10 cellular contexts compared by ENCODE assay signal in the genomic region with DNA sequence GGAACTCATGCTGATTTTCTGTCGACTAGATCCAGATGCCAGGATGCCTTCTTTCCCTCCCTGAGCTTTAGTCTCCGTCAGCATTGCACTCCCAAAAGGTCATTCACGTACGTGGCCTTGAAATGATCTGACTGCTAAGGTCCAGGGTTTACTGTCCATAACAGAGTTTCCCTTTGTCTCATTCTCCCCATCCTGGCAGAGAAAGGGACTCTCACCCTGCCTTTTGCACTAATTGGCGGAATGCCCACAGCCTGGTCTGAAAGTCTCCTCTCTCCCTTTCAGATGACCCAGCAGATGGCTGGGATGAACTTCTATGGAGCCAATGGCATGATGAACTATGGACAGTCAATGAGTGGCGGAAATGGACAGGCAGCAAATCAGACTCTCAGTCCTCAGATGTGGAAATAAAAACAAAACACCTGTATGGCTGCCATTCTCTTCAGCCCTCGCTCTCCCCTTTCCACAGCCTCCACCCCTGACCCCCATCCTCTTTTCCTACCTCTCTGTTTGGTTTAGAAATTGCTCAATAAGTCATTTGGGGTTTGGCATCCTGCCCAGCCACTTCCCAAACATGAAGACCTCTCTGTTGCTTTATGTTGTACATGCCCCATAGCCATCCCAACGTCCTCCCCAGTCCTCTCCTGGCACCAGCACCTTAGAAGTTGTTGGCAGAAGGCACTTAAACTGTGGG. TPM values are rescaled to one million over a fixed set of nuclear protein-coding genes. Genes with fewer than 3 reads are reported as not detected.
DNase-seq lines count a peak whose midpoint lies in the region; ATAC-seq and TF ChIP-seq lines count a peak whose summit lies in the region.
"Had no signal": no experiment of that assay in that cellular context is flagged by ENCODE, and none has a peak within 500 bp of the region (broad histone marks: within the 10 kb centered on the region; RNA-seq: fewer than 3 reads in every experiment).

No MANE protein-coding gene starts in this region.

- H3K4me1 Mint-ChIP-seq in IgD-negative memory B cell = peaks cover 14 to 43% (median 16%) of the 10 kb centered on the region in 3 donors
- H3K4me1 Mint-ChIP-seq in activated T-helper 17 cell treated with anti-CD3 and anti-CD28 coated beads, Interleukin-2, amount 50 U/mL, for 72 hours = peaks cover 14% of the 10 kb centered on the region

- ATAC-seq in activated T-helper 17 cell treated with anti-CD3 and anti-CD28 coated beads, Interleukin-2, amount 50 U/mL, for 72 hours (replicated peaks) = no peak
- peak; percentile 85 to 90 (median 88) for ATAC-seq in right lobe of liver
- no peak for ATAC-seq in HG02885 (IDR thresholded peaks at IDR 0.05; ENCODE audit: poor library complexity, unreplicated experiment)
- no peak for ATAC-seq in HG03571 (IDR thresholded peaks at IDR 0.05; ENCODE audit: unreplicated experiment)
- no peak for ATAC-seq in GM18909 (IDR thresholded peaks at IDR 0.05; ENCODE audit: poor library complexity, unreplicated experiment)

- peak overlapping the region in 1 of 4 donors; percentile 4 for H3K4me3 Mint-ChIP-seq in IgD-negative memory B cell
- no peak overlapping the region for H3K4me3 Mint-ChIP-seq in activated T-helper 17 cell treated with anti-CD3 and anti-CD28 coated beads, Interleukin-2, amount 50 U/mL, for 72 hours

- H3K36me3 ChIP-seq in BLaER1 (peaks cover 78% of the 10 kb centered on the region), right lobe of liver (peaks cover 0 to 21% (median 8%) of the 10 kb centered on the region in 4 donors)

- H3K9me3 Mint-ChIP-seq in IgD-negative memory B cell = no peaks in the 10 kb centered on the region
- no peaks in the 10 kb centered on the region for H3K9me3 Mint-ChIP-seq in activated T-helper 17 cell treated with anti-CD3 and anti-CD28 coated beads, Interleukin-2, amount 50 U/mL, for 72 hours

- no peaks in the 10 kb centered on the region for H3K27me3 Mint-ChIP-seq in IgD-negative memory B cell
- no peaks in the 10 kb centered on the region for H3K27me3 Mint-ChIP-seq in activated T-helper 17 cell treated with anti-CD3 and anti-CD28 coated beads, Interleukin-2, amount 50 U/mL, for 72 hours

- no peak for TF ChIP-seq CTCF in right lobe of liver (IDR thresholded peaks at IDR 0.05)

- intact Hi-C loops in right lobe of liver (cut with DNase I) = no loop called here

- H3K9me3 ChIP-seq in BLaER1 (peaks cover 4% of the 10 kb centered on the region; the same call in 1 of the 2 replicates), right lobe of liver (no peaks in the 10 kb centered on the region)
- H3K9me3 ChIP-seq: heart left ventricle had no signal

- peak overlapping the region; percentile 50 for H3K4me2 ChIP-seq in BLaER1

- no peak overlapping the region for H3K27ac ChIP-seq in BLaER1
- H3K27ac ChIP-seq in right lobe of liver = peak overlapping the region; percentile 42 to 68 (median 46)
- H3K27ac ChIP-seq: SJSA1 had no signal

- no peaks in the 10 kb centered on the region for H3K27me3 ChIP-seq in BLaER1
- no peaks in the 10 kb centered on the region for H3K27me3 ChIP-seq in right lobe of liver
- H3K27me3 ChIP-seq: heart left ventricle, SJSA1 had no signal

- peaks cover 21% of the 10 kb centered on the region for H3K36me3 Mint-ChIP-seq in IgD-negative memory B cell
- peaks cover 97% of the 10 kb centered on the region for H3K36me3 Mint-ChIP-seq in activated T-helper 17 cell treated with anti-CD3 and anti-CD28 coated beads, Interleukin-2, amount 50 U/mL, for 72 hours (ENCODE audit: low read depth)

- 21% methylated on average over 8 of the region's 8 CpGs for WGBS in right lobe of liver (ENCODE audit: insufficient coverage, low coverage, low lambda C conversion rate, missing lambda C conversion rate)

- H3K4me3 ChIP-seq in BLaER1 = no peak overlapping the region
- H3K4me3 ChIP-seq in right lobe of liver = no peak overlapping the region
- H3K4me3 ChIP-seq: heart left ventricle, SJSA1 had no signal

- TF ChIP-seq POLR2A in right lobe of liver (IDR thresholded peaks at IDR 0.05) = peak; percentile 5

- peaks cover 31% of the 10 kb centered on the region for H3K4me1 ChIP-seq in BLaER1
- peaks cover 0 to 28% (median 8%) of the 10 kb centered on the region in 4 donors for H3K4me1 ChIP-seq in right lobe of liver
- H3K4me1 ChIP-seq: SJSA1 had no signal

- peak overlapping the region; percentile 68 to 91 (median 90) for H3K27ac Mint-ChIP-seq in IgD-negative memory B cell
- H3K27ac Mint-ChIP-seq in activated T-helper 17 cell treated with anti-CD3 and anti-CD28 coated beads, Interleukin-2, amount 50 U/mL, for 72 hours = peak overlapping the region; percentile 29

- no peaks in the 10 kb centered on the region for H4K20me1 ChIP-seq in BLaER1

- peak; percentile 87 to 95 (median 93) for DNase-seq in right lobe of liver
- DNase-seq in T-helper 2 cell = no peak

- no peak overlapping the region for H3K9ac ChIP-seq in BLaER1

RNA-seq across cellular contexts. Expression of a gene that starts 28.4 kb away (rescaled TPM):
- 0.95 TPM for polyA plus RNA-seq in IgD-negative memory B cell
- 1 to 10 TPM; 2.8 to 3.3 TPM for total RNA-seq in activated T-helper 17 cell treated with anti-CD3 and anti-CD28 coated beads, Interleukin-2, amount 50 U/mL, for 72 hours
- total RNA-seq in right lobe of liver = 1 to 10 TPM in 3 of 6 experiments, under 1 TPM in 3; 0.14 to 1.5 (median 0.87) TPM

RNA-seq across cellular contexts. Expression of a gene that starts 48.3 kb away (rescaled TPM):
- polyA plus RNA-seq in IgD-negative memory B cell = 624 TPM
- total RNA-seq in activated T-helper 17 cell treated with anti-CD3 and anti-CD28 coated beads, Interleukin-2, amount 50 U/mL, for 72 hours = 100 to 1,000 TPM; 219 to 280 TPM
- 10 to 100 TPM; 23.7 to 41.5 (median 36.2) TPM for total RNA-seq in right lobe of liver

RNA-seq across cellular contexts. Expression of a gene that starts 55.3 kb away (rescaled TPM):
- polyA plus RNA-seq in IgD-negative memory B cell = 5.7 TPM
- 1 to 10 TPM; 1.9 to 3.4 TPM for total RNA-seq in activated T-helper 17 cell treated with anti-CD3 and anti-CD28 coated beads, Interleukin-2, amount 50 U/mL, for 72 hours
- total RNA-seq in right lobe of liver = 1 to 10 TPM in 5 of 6 experiments, under 1 TPM in 1; 0.88 to 2.2 (median 1.5) TPM

Comparison
In these comparisons a context has a peak if more than half of its experiments do, and no peak if none do; other contexts are left out.
1. ATAC-seq: peak in right lobe of liver (4 of 4); none in activated T-helper 17 cell treated with anti-CD3 and anti-CD28 coated beads, Interleukin-2, amount 50 U/mL, for 72 hours (single experiment), HG02885 (single experiment), HG03571 (single experiment) and GM18909 (single experiment).
2. DNase-seq: peak in right lobe of liver (3 of 3); none in T-helper 2 cell (0 of 5).
3. RNA of a gene that starts 48.3 kb away (total RNA-seq): 219 to 280 TPM in activated T-helper 17 cell treated with anti-CD3 and anti-CD28 coated beads, Interleukin-2, amount 50 U/mL, for 72 hours; 23.7 to 41.5 TPM in right lobe of liver; every median in the first group is over 4 times any median in the second.